In genomic region chr4:76420901-76421581, GRCh38 we compare ENCODE assay signal across 9 cellular contexts. TPM values are rescaled to one million over a fixed set of nuclear protein-coding genes. Genes with fewer than 3 reads are reported as not detected.
A peak's percentile ranks its signal among the peaks of the same experiment; 100 is the strongest.
DNase-seq lines count a peak whose midpoint lies in the region; ATAC-seq and TF ChIP-seq lines count a peak whose summit lies in the region.
"Had no signal": no experiment of that assay in that cellular context is flagged by ENCODE, and none has a peak within 500 bp of the region (broad histone marks: within the 10 kb centered on the region; RNA-seq: fewer than 3 reads in every experiment).

Gene CCDC158 (minus strand): TSS chr4:76421141. CDS start chr4:76403207, 17,934 bp downstream.

- peak; percentile 15 to 27 (median 25) for TF ChIP-seq POLR2A in body of pancreas (IDR thresholded peaks at IDR 0.05)
- TF ChIP-seq POLR2A in lower leg skin (IDR thresholded peaks at IDR 0.05): no peak
- no peak for TF ChIP-seq POLR2A in upper lobe of left lung (IDR thresholded peaks at IDR 0.05)

- H3K27me3 ChIP-seq in body of pancreas (no peaks in the 10 kb centered on the region), upper lobe of left lung (no peaks in the 10 kb centered on the region)

- H3K9me3 ChIP-seq in body of pancreas (no peaks in the 10 kb centered on the region), upper lobe of left lung (no peaks in the 10 kb centered on the region)

- WGBS in body of pancreas, 2 donors: 5 to 6% methylated on average over 7 to 71 of the region's 73 CpGs
- WGBS in lower leg skin, 2 donors: 3 to 10% methylated on average over 37 to 48 of the region's 73 CpGs
- 11 to 17% methylated on average over 10 to 33 of the region's 73 CpGs for WGBS in upper lobe of left lung, 2 donors

- peak; percentile 84 for ATAC-seq in body of pancreas
- ATAC-seq in upper lobe of left lung (ENCODE audit: low FRiP score in 2 of 2): peak in 1 of 2 donors; percentile 86
- no peak for ATAC-seq in HG02588 (IDR thresholded peaks at IDR 0.05; ENCODE audit: unreplicated experiment)
- no peak for ATAC-seq in GM19328 (IDR thresholded peaks at IDR 0.05; ENCODE audit: unreplicated experiment)

- TF ChIP-seq EP300 in upper lobe of left lung (IDR thresholded peaks at IDR 0.05): no peak

- no peak for TF ChIP-seq CTCF in body of pancreas (IDR thresholded peaks at IDR 0.05)
- TF ChIP-seq CTCF in lower leg skin (IDR thresholded peaks at IDR 0.05): no peak
- no peak for TF ChIP-seq CTCF in upper lobe of left lung (IDR thresholded peaks at IDR 0.05)

- H3K36me3 ChIP-seq in body of pancreas (replicated peaks in 1 of 2; ENCODE audit: insufficient read depth in 1 of 2, low read depth in 2 of 2) (no peaks in the 10 kb centered on the region), upper lobe of left lung (no peaks in the 10 kb centered on the region)

- DNase-seq in activated T-cell treated with anti-CD3 and anti-CD28 coated beads for 48 hours (ENCODE audit: low read depth) (peak; percentile 7), activated T-cell treated with anti-CD3 and anti-CD28 coated beads for 4 hours (no peak), body of pancreas (peak; percentile 17 to 41 (median 38)), lower leg skin (ENCODE audit: low spot score in 2 of 2) (no peak), upper lobe of left lung (peak in 1 of 2 donors; percentile 88), NOMO-1 (lab: John Stamatoyannopoulos, UW; ENCODE audit: unreplicated experiment in 2 of 2) (no peak)
- DNase-seq: GF-D8 had no signal

- H3K4me3 ChIP-seq in body of pancreas (peak within 1 kb of the TSS; percentile 48 to 56), lower leg skin (ENCODE audit: low read depth, poor library complexity, severe bottlenecking) (peak within 1 kb of the TSS; percentile 27), upper lobe of left lung (peak within 1 kb of the TSS; percentile 28 to 60 (median 42))

- H3K4me1 ChIP-seq in body of pancreas (peaks cover 15% of the 10 kb centered on the region), upper lobe of left lung (peaks cover 4 to 17% (median 7%) of the 10 kb centered on the region in 4 donors)

- H3K27ac ChIP-seq in body of pancreas (peak within 1 kb of the TSS in 2 of 4 donors; percentile 15 to 25), upper lobe of left lung (no peak within 1 kb of the TSS)

- intact Hi-C loops in body of pancreas (cut with DNase I) (no loop called here), lower leg skin (cut with DNase I; ENCODE audit: low total_unique reads) (no loop called here)

RNA-seq across cellular contexts. Expression of gene CCDC158, which starts in this region (rescaled TPM):
- total RNA-seq in body of pancreas (1 to 10 TPM in 1 of 2 donors, under 1 TPM in 1; 0.99 to 1.3 TPM), lower leg skin (under 1 TPM in 3 of 4 donors, not detected in 1; 0.19 to 0.36 (median 0.22) TPM), upper lobe of left lung (1 to 10 TPM in 1 of 6 donors, under 1 TPM in 4, not detected in 1; 0.11 to 1.0 (median 0.37) TPM)

Comparison
In these comparisons a context has a peak if more than half of its experiments do, and no peak if none do; other contexts are left out.
1. DNase-seq: peak in activated T-cell treated with anti-CD3 and anti-CD28 coated beads for 48 hours (single experiment) and body of pancreas (4 of 4); none in activated T-cell treated with anti-CD3 and anti-CD28 coated beads for 4 hours (single experiment), lower leg skin (0 of 2) and NOMO-1 (0 of 2).
2. POLR2A ChIP-seq: peak in body of pancreas (3 of 3); none in lower leg skin (0 of 2) and upper lobe of left lung (0 of 4).
3. Peak in every context shown above with its lines, with median percentiles within 50 percentile points of each other: H3K4me3 ChIP-seq.